12 cellular contexts compared by ENCODE assay signal in the genomic region with DNA sequence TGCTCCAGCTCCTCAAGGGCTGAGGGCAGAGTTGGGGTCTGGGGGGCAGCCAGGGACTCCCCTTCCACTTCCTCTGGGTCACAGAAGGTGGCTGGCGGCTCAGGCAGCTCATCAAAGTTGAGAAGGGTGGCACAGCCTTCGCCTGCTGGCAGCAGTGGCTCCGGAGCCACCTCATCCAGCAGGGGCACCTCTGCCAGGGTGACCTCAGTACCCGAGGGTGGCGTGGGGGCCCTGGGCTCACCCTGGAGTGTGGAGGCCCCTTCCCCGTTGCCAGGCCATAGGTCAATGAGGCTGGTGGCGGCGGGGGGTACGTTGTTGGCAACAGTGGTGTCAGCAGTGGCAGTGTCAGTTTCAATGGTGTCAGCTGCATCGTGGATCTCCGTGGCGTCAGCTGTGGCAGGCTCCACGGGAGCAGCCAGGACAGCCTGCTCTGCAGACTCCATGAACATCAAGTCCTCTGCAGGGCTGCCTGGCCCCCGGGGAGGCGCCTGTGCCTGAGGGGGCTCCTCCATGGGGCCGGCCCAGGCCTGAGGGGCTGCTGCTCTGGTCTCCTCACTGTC. TPM values are rescaled to one million over a fixed set of nuclear protein-coding genes. Genes with fewer than 3 reads are reported as not detected.
DNase-seq lines count a peak whose midpoint lies in the region; ATAC-seq and TF ChIP-seq lines count a peak whose summit lies in the region.
"Had no signal": no experiment of that assay in that cellular context is flagged by ENCODE, and none has a peak within 500 bp of the region (broad histone marks: within the 10 kb centered on the region; RNA-seq: fewer than 3 reads in every experiment).

No MANE protein-coding gene starts in this region.

- no peak for TF ChIP-seq CTCF in AG04450 (IDR thresholded peaks at IDR 0.05; ENCODE audit: low read depth, low read length)

- no peak overlapping the region for H3K4me3 ChIP-seq in AG04450 (ENCODE audit: low read depth, low read length)
- H3K4me3 ChIP-seq in SJSA1: no peak overlapping the region
- H3K4me3 ChIP-seq: GM12878 had no signal

- POLR2A ChIA-PET in AG04450 (lab: Yijun Ruan, JAX): interaction anchor here (0.8 to 3.3 kb wide), 10 partner anchors 10 to 69 kb away, joined by 3 to 20 read pairs (median 6); partner anchors contain the start of genes GRK6 and PDLIM7

- ATAC-seq in left lobe of liver: no peak
- ATAC-seq in GM21576 (IDR thresholded peaks at IDR 0.05; ENCODE audit: unreplicated experiment): no peak
- no peak for ATAC-seq in GM19455 (IDR thresholded peaks at IDR 0.05; ENCODE audit: unreplicated experiment)

- H3K27me3 ChIP-seq in AG04450 (ENCODE audit: control insufficient read depth, insufficient read depth, low read length): no peaks in the 10 kb centered on the region
- H3K27me3 ChIP-seq in SJSA1 (replicated peaks): no peaks in the 10 kb centered on the region

- CTCF ChIA-PET in AG04450 (lab: Charles Lee): interaction anchor here (1.3 to 15.6 kb wide), 15 partner anchors 8 to 148 kb away, joined by 3 to 205 read pairs (median 9); partner anchors contain the start of gene DBN1

- peaks cover 32% of the 10 kb centered on the region for H3K4me1 ChIP-seq in SJSA1 (replicated peaks)
- H3K4me1 ChIP-seq: foreskin keratinocyte had no signal

- H3K9me3 ChIP-seq in AG04450 (ENCODE audit: control insufficient read depth, insufficient read depth, low read length) (no peaks in the 10 kb centered on the region; the same call in 1 of the 2 replicates), SJSA1 (replicated peaks) (peaks cover 2% of the 10 kb centered on the region; the same call in 1 of the 2 replicates)

- DNase-seq in AG04450 (ENCODE audit: low read depth, low spot score) (no peak), SJSA1 (ENCODE audit: low read depth in 1 of 2, low spot score in 2 of 2) (no peak), left lobe of liver (ENCODE audit: low spot score) (peak; percentile 51)
- DNase-seq in stimulated activated CD4-positive, alpha-beta T cell treated with anti-CD3 and anti-CD28 coated beads, Interleukin-4, amount 100 ng/mL, for 1 hour: no peak
- DNase-seq: activated naive CD4-positive, alpha-beta T cell; effector CD4-positive, alpha-beta T cell had no signal

- peak overlapping the region; percentile 52 for H3K27ac ChIP-seq in AG04450 (ENCODE audit: low read depth, low read length)
- H3K27ac ChIP-seq in SJSA1: peak overlapping the region; percentile 72
- H3K27ac ChIP-seq: foreskin keratinocyte, VCaP had no signal

- H3K36me3 ChIP-seq in SJSA1: peaks cover 57% of the 10 kb centered on the region

RNA-seq across cellular contexts. Expression of gene PRR7, which starts 11.6 kb away (rescaled TPM):
- polyA plus RNA-seq in AG04450 (2011; rRNA removed): 1.0 and 1.6 TPM in 2 replicates
- polyA minus RNA-seq in AG04450 (2011; rRNA and poly(A)+ RNA removed): 0.28 and 0.43 TPM in 2 replicates
- 7.4 and 12.6 TPM in 2 replicates for total RNA-seq in SJSA1 (2014; rRNA removed; shearing (Covaris generic))
- total RNA-seq in left lobe of liver: 0.63 TPM

RNA-seq across cellular contexts. Expression of gene DBN1, which starts 15.2 kb away (rescaled TPM):
- 146 and 164 TPM in 2 replicates for polyA plus RNA-seq in AG04450 (2011; rRNA removed)
- polyA minus RNA-seq in AG04450 (2011; rRNA and poly(A)+ RNA removed): 169 and 227 TPM in 2 replicates
- total RNA-seq in SJSA1 (2014; rRNA removed; shearing (Covaris generic)): 147 and 149 TPM in 2 replicates
- total RNA-seq in left lobe of liver: 1.7 TPM

RNA-seq across cellular contexts. Expression of gene GRK6, which starts 31.7 kb away (rescaled TPM):
- polyA plus RNA-seq in AG04450 (2011; rRNA removed): 16.4 and 21.4 TPM in 2 replicates
- polyA minus RNA-seq in AG04450 (2011; rRNA and poly(A)+ RNA removed): 23.7 and 27.5 TPM in 2 replicates
- total RNA-seq in SJSA1 (2014; rRNA removed; shearing (Covaris generic)): 103 and 113 TPM in 2 replicates
- total RNA-seq in left lobe of liver: 9.8 TPM

RNA-seq across cellular contexts. Expression of gene PDLIM7, which starts 39.2 kb away (rescaled TPM):
- 195 and 268 TPM in 2 replicates for polyA plus RNA-seq in AG04450 (2011; rRNA removed)
- polyA minus RNA-seq in AG04450 (2011; rRNA and poly(A)+ RNA removed): 134 and 147 TPM in 2 replicates
- 175 and 274 TPM in 2 replicates for total RNA-seq in SJSA1 (2014; rRNA removed; shearing (Covaris generic))
- total RNA-seq in left lobe of liver: 5.3 TPM

RNA-seq across cellular contexts. Expression of gene F12, which starts 48.8 kb away (rescaled TPM):
- polyA plus RNA-seq in AG04450 (2011; rRNA removed): 0.35 and 0.48 TPM in 2 replicates
- polyA minus RNA-seq in AG04450 (2011; rRNA and poly(A)+ RNA removed): 0.55 TPM in 1 of 2 replicates, not detected in the other
- 0.74 and 3.9 TPM in 2 replicates for total RNA-seq in SJSA1 (2014; rRNA removed; shearing (Covaris generic))
- total RNA-seq in left lobe of liver: 292 TPM
- total RNA-seq: skeletal muscle tissue had no signal

Comparison
In these comparisons a context has a peak if more than half of its experiments do, and no peak if none do; other contexts are left out.
1. RNA of gene DBN1, which starts 15.2 kb away (total RNA-seq): 147 to 149 TPM in SJSA1; 1.7 TPM in left lobe of liver (single experiment); every median in the first group is over 10 times any median in the second.